Comparison of ENCODE assay signal across 30 cellular contexts in genomic region chr1:224238756-224239155, GRCh38.
"Had no signal": no experiment of that assay in that cellular context is flagged by ENCODE, and none has a peak within 500 bp of the region (broad histone marks: within the 10 kb centered on the region; RNA-seq: fewer than 3 reads in every experiment).

No MANE protein-coding gene starts in this region.

- FAIRE-seq: astrocyte, frontal cortex, keratinocyte had no signal

- H3K4me2 ChIP-seq: hepatocyte had no signal

- H3K4me1 ChIP-seq: stomach, tibial artery had no signal

- H3K27ac Mint-ChIP-seq: activated naive CD4-positive, alpha-beta T cell treated with anti-CD3 and anti-CD28 coated beads for 36 hours; activated naive CD8-positive, alpha-beta T cell treated with anti-CD3 and anti-CD28 coated beads, Interleukin-2, amount 10 ng/mL, durations not matched to agents 7 days and 5 days; activated T-helper 1 cell treated with anti-CD3 and anti-CD28 coated beads, Interleukin-12 subunit alpha, Interleukin-12 subunit beta, Interleukin-2, Interleukin-4 antibody, amounts not matched to agents 30 ng/mL and 10 ng/mL and 1 ng/mL, durations not matched to agents 14 hours and 24 hours and 36 hours; nephron; T-helper 2 cell treated with Interferon-gamma antibody and Interleukin-4, amounts not matched to agents 5 μg/mL and 100 μg/mL, for 36 hours had no signal

- H3K27me3 Mint-ChIP-seq: activated naive CD8-positive, alpha-beta T cell treated with anti-CD3 and anti-CD28 coated beads, Interleukin-2, amount 10 ng/mL, durations not matched to agents 7 days and 5 days; progenitor cell of endocrine pancreas had no signal

- DNase-seq: activated CD4-positive, alpha-beta T cell treated with anti-CD3 and anti-CD28 coated beads for 4 hours; activated CD4-positive, alpha-beta T cell treated with anti-CD3 and anti-CD28 coated beads, Interleukin-2, amount 50 U/mL, for 48 hours; activated CD4-positive, CD25-positive, alpha-beta regulatory T cell; activated CD8-positive, alpha-beta memory T cell treated with anti-CD3 and anti-CD28 coated beads for 24 hours; activated effector memory CD4-positive, alpha-beta T cell treated with anti-CD3 and anti-CD28 coated beads, Interleukin-2, amount 50 U/mL, for 16 hours; activated naive CD4-positive, alpha-beta T cell treated with anti-CD3 and anti-CD28 coated beads for 36 hours; activated naive CD8-positive, alpha-beta T cell treated with anti-CD3 and anti-CD28 coated beads, Interleukin-2, amount 10 ng/mL, durations not matched to agents 7 days and 5 days; activated T-cell treated with anti-CD3 and anti-CD28 coated beads, Interleukin-2, amount 50 U/mL, for 1 hour; amniotic stem cell; brain microvascular endothelial cell; glutamatergic neuron; left cardiac atrium; mesendoderm; mucosa of descending colon; stimulated activated CD4-positive, alpha-beta T cell treated with anti-CD3 and anti-CD28 coated beads, Interleukin-12 subunit alpha, Interleukin-12 subunit beta, amount 100 ng/mL, for 4 hours; stimulated activated CD4-positive, alpha-beta T cell treated with anti-CD3 and anti-CD28 coated beads, Interleukin-4, amount 100 ng/mL, for 1 hour; stomach; T-helper 1 cell; upper lobe of right lung had no signal

- H3K4me3 Mint-ChIP-seq: activated naive CD4-positive, alpha-beta T cell treated with anti-CD3 and anti-CD28 coated beads for 36 hours; activated naive CD8-positive, alpha-beta T cell treated with anti-CD3 and anti-CD28 coated beads, Interleukin-2, amount 10 ng/mL, durations not matched to agents 7 days and 5 days; activated T-helper 1 cell treated with anti-CD3 and anti-CD28 coated beads, Interleukin-12 subunit alpha, Interleukin-12 subunit beta, Interleukin-2, Interleukin-4 antibody, amounts not matched to agents 30 ng/mL and 10 ng/mL and 1 ng/mL, durations not matched to agents 14 hours and 24 hours and 36 hours; nephron; T-helper 2 cell treated with Interferon-gamma antibody and Interleukin-4, amounts not matched to agents 5 μg/mL and 100 μg/mL, for 36 hours had no signal

- ATAC-seq: left cardiac atrium, mucosa of descending colon, sciatic nerve had no signal

- H3K4me1 Mint-ChIP-seq: activated naive CD8-positive, alpha-beta T cell treated with anti-CD3 and anti-CD28 coated beads, Interleukin-2, amount 10 ng/mL, durations not matched to agents 7 days and 5 days; nephron had no signal

- H3K27me3 ChIP-seq: brain microvascular endothelial cell, hepatocyte, stomach, tibial artery, upper lobe of right lung had no signal

- H3K4me3 ChIP-seq: hepatocyte, mucosa of descending colon, skin epidermis, stomach, tibial artery, upper lobe of right lung had no signal

- H3K9me3 ChIP-seq: mucosa of descending colon, stomach, tibial artery, upper lobe of right lung had no signal

- H3K27ac ChIP-seq: brain microvascular endothelial cell, hepatocyte, skin epidermis, stomach, tibial artery, upper lobe of right lung had no signal

- H3K9me3 Mint-ChIP-seq: activated naive CD4-positive, alpha-beta T cell treated with anti-CD3 and anti-CD28 coated beads for 36 hours; activated naive CD8-positive, alpha-beta T cell treated with anti-CD3 and anti-CD28 coated beads, Interleukin-2, amount 10 ng/mL, durations not matched to agents 7 days and 5 days; activated T-helper 1 cell treated with anti-CD3 and anti-CD28 coated beads, Interleukin-12 subunit alpha, Interleukin-12 subunit beta, Interleukin-2, Interleukin-4 antibody, amounts not matched to agents 30 ng/mL and 10 ng/mL and 1 ng/mL, durations not matched to agents 14 hours and 24 hours and 36 hours; nephron; T-helper 2 cell treated with Interferon-gamma antibody and Interleukin-4, amounts not matched to agents 5 μg/mL and 100 μg/mL, for 36 hours had no signal

- H2AFZ ChIP-seq: hepatocyte had no signal

- H3K79me2 ChIP-seq: hepatocyte had no signal
